In the genomic region with DNA sequence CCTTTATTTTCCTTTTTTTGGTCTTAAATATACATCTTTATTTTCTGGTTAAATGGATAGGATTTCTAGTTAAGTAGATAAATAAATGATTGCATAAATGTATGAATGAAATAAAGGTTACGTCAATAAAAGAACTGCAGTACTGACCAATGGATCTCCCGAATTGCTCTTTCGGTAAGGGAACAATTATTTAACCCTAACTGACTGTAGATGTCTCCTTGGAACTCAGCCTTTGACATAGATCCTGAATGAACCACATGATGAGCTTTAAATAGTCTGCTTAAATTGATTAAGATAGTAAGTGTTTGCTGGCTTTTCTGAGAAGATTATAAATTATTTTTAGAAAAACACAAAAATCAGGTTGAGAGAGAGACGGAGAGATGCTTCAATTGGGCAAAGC, we compare ENCODE assay signal across 25 cellular contexts.
"Had no signal": no experiment of that assay in that cellular context is flagged by ENCODE, and none has a peak within 500 bp of the region (broad histone marks: within the 10 kb centered on the region; RNA-seq: fewer than 3 reads in every experiment).

No MANE protein-coding gene starts in this region.

- H3K27me3 ChIP-seq: esophagus squamous epithelium, gastrocnemius medialis, heart right ventricle, hepatocyte, left lung had no signal

- H3K36me3 ChIP-seq: esophagus squamous epithelium, gastrocnemius medialis, heart right ventricle, left lung, lower lobe of right lung had no signal

- H3K27ac ChIP-seq: epithelial cell of prostate, esophagus squamous epithelium, gastrocnemius medialis, heart right ventricle, hepatocyte, left lung, lower lobe of right lung had no signal

- H3K4me1 ChIP-seq: esophagus squamous epithelium, gastrocnemius medialis, heart right ventricle, left lung, lower lobe of right lung had no signal

- FAIRE-seq: endometrium, islet of Langerhans, keratinocyte had no signal

- DNase-seq: cortex of kidney; effector CD8-positive, alpha-beta T cell; effector memory CD8-positive, alpha-beta T cell; endodermal cell; erythroblast; esophagus squamous epithelium; foreskin melanocyte; gastrocnemius medialis; glutamatergic neuron; heart right ventricle; immature natural killer cell; left cardiac atrium; left lung; left ventricle myocardium superior; lower lobe of right lung; mesenchymal stem cell; mucosa of descending colon; naive B cell; naive thymus-derived CD8-positive, alpha-beta T cell had no signal

- H3K4me2 ChIP-seq: hepatocyte had no signal

- H2AFZ ChIP-seq: hepatocyte had no signal

- ATAC-seq: effector memory CD8-positive, alpha-beta T cell; esophagus mucosa; gastrocnemius medialis; heart right ventricle; left cardiac atrium; left lung; left ventricle myocardium superior; lower lobe of right lung; mucosa of descending colon; naive thymus-derived CD8-positive, alpha-beta T cell had no signal

- H3K9me3 ChIP-seq: gastrocnemius medialis, left lung, lower lobe of right lung, mucosa of descending colon had no signal

- H3K79me2 ChIP-seq: hepatocyte had no signal

- H3K4me3 ChIP-seq: esophagus squamous epithelium, gastrocnemius medialis, heart right ventricle, hepatocyte, left lung, lower lobe of right lung, mucosa of descending colon had no signal
